In the genomic region with DNA sequence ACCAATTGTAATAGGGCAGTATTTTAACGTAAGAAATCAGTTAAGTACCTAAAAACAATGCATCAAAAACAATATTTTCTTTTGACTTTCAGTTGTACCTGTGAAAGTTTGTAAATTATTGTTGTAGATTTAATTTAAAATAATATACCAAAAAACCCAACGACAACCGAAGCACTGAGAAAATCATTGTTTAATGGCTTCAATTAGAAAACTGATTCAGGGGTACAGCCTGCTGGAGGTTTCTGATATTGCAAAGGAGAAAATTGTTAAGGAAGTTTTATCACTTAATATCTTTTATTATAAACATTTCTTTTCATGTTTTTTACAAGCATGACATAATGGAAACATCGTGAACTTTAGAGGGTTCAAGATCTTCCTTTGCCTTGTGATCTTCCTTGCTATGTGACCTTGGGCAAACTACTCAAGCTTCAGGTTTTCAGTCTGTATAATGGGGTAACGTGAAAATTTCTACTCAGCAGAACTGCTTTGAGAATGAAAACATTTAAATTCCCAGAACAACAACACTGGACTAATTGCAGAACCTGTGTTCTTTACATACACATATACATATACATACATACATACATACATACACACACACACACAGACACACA, we compare ENCODE assay signal across 9 cellular contexts.
A peak's percentile ranks its signal among the peaks of the same experiment; 100 is the strongest.
DNase-seq lines count a peak whose midpoint lies in the region; ATAC-seq and TF ChIP-seq lines count a peak whose summit lies in the region.
"Had no signal": no experiment of that assay in that cellular context is flagged by ENCODE, and none has a peak within 500 bp of the region (broad histone marks: within the 10 kb centered on the region; RNA-seq: fewer than 3 reads in every experiment).

No MANE protein-coding gene starts in this region.

- no peak for ATAC-seq in stimulated activated naive B cell treated with anti-CD40 and anti-IgM and Interleukin-4, amounts not matched to agents 10 μg/mL and 1 μg/mL and 100 μg/mL, for 72 hours (replicated peaks)
- no peak for ATAC-seq in GM18909 (IDR thresholded peaks at IDR 0.05; ENCODE audit: poor library complexity, unreplicated experiment)
- no peak for ATAC-seq in GM19328 (IDR thresholded peaks at IDR 0.05; ENCODE audit: unreplicated experiment)

- no peak overlapping the region for H3K4me3 Mint-ChIP-seq in stimulated activated naive B cell treated with anti-CD40 and anti-IgM and Interleukin-4, amounts not matched to agents 10 μg/mL and 1 μg/mL and 100 μg/mL, for 72 hours

- H3K36me3 Mint-ChIP-seq in stimulated activated naive B cell treated with anti-CD40 and anti-IgM and Interleukin-4, amounts not matched to agents 10 μg/mL and 1 μg/mL and 100 μg/mL, for 72 hours: no peaks in the 10 kb centered on the region

- no peaks in the 10 kb centered on the region for H3K27me3 Mint-ChIP-seq in stimulated activated naive B cell treated with anti-CD40 and anti-IgM and Interleukin-4, amounts not matched to agents 10 μg/mL and 1 μg/mL and 100 μg/mL, for 72 hours

- peak in 5 of 6 experiments; percentile 46 to 78 (median 72) for TF ChIP-seq CTCF in Peyer's patch (IDR thresholded peaks at IDR 0.05)
- TF ChIP-seq CTCF in fibroblast of villous mesenchyme (IDR thresholded peaks at IDR 0.05; ENCODE audit: insufficient read depth, low read depth, low read length): peak; percentile 57

- H3K4me1 Mint-ChIP-seq in stimulated activated naive B cell treated with anti-CD40 and anti-IgM and Interleukin-4, amounts not matched to agents 10 μg/mL and 1 μg/mL and 100 μg/mL, for 72 hours: peaks cover 7 to 9% of the 10 kb centered on the region in 2 donors

- intact Hi-C loops in posterior vena cava (cut with DNase I): no loop called here

- peaks cover 0 to 18% (median 0%) of the 10 kb centered on the region in 4 donors for H3K4me1 ChIP-seq in Peyer's patch

- no peaks in the 10 kb centered on the region for H3K9me3 ChIP-seq in Peyer's patch

- no peaks in the 10 kb centered on the region for H3K36me3 ChIP-seq in Peyer's patch

- DNase-seq in NCI-H2171 treated with DMSO at 0.1 percent for 48 hours (lab: John Stamatoyannopoulos, UW) (peak; percentile 13), NCI-H2171 (lab: John Stamatoyannopoulos, UW) (no peak), Peyer's patch (no peak), fibroblast of villous mesenchyme (ENCODE audit: low read depth) (peak; percentile 65), posterior vena cava (ENCODE audit: low spot score) (no peak)
- DNase-seq in stimulated activated naive B cell treated with anti-CD40 and anti-IgM and Interleukin-4, amounts not matched to agents 10 μg/mL and 1 μg/mL and 100 μg/mL, for 72 hours: no peak
- DNase-seq: COR-L47 had no signal

- no peak overlapping the region for H3K27ac ChIP-seq in Peyer's patch

- H3K4me3 ChIP-seq in Peyer's patch: no peak overlapping the region
- no peak overlapping the region for H3K4me3 ChIP-seq in fibroblast of villous mesenchyme (ENCODE audit: low read depth, low read length)

- no peaks in the 10 kb centered on the region for H3K27me3 ChIP-seq in Peyer's patch

- no peak for TF ChIP-seq POLR2A in Peyer's patch (IDR thresholded peaks at IDR 0.05)

- peak overlapping the region; percentile 16 for H3K27ac Mint-ChIP-seq in stimulated activated naive B cell treated with anti-CD40 and anti-IgM and Interleukin-4, amounts not matched to agents 10 μg/mL and 1 μg/mL and 100 μg/mL, for 72 hours

- no peaks in the 10 kb centered on the region for H3K9me3 Mint-ChIP-seq in stimulated activated naive B cell treated with anti-CD40 and anti-IgM and Interleukin-4, amounts not matched to agents 10 μg/mL and 1 μg/mL and 100 μg/mL, for 72 hours

Comparison
In these comparisons a context has a peak if more than half of its experiments do, and no peak if none do; other contexts are left out.
1. DNase-seq: peak in NCI-H2171 treated with DMSO at 0.1 percent for 48 hours (single experiment) and fibroblast of villous mesenchyme (single experiment); none in NCI-H2171 (single experiment), Peyer's patch (0 of 3), stimulated activated naive B cell treated with anti-CD40 and anti-IgM and Interleukin-4, amounts not matched to agents 10 μg/mL and 1 μg/mL and 100 μg/mL, for 72 hours (single experiment) and posterior vena cava (single experiment).